8 cellular contexts compared by ENCODE assay signal in genomic region chr5:122078116-122078865, GRCh38. TPM values are rescaled to one million over a fixed set of nuclear protein-coding genes. Genes with fewer than 3 reads are reported as not detected.
A peak's percentile ranks its signal among the peaks of the same experiment; 100 is the strongest.
DNase-seq lines count a peak whose midpoint lies in the region; ATAC-seq and TF ChIP-seq lines count a peak whose summit lies in the region.

LOX (minus strand) TSS chr5:122078259; CDS start chr5:122077985, 274 bp downstream.

- H3K9me3 Mint-ChIP-seq in CD8-positive, alpha-beta memory T cell = no peaks in the 10 kb centered on the region

- ATAC-seq in T-helper 17 cell (no peak), esophagus mucosa (peak; percentile 64), aorta (ENCODE audit: low FRiP score) (peak; percentile 91), HG02798 (IDR thresholded peaks at IDR 0.05; ENCODE audit: poor library complexity, unreplicated experiment) (no peak), HG02840 (IDR thresholded peaks at IDR 0.05; ENCODE audit: low FRiP score, unreplicated experiment) (no peak)

- H3K27me3 Mint-ChIP-seq in CD8-positive, alpha-beta memory T cell = peaks cover 30 to 73% of the 10 kb centered on the region in 2 donors
- peaks cover 61% of the 10 kb centered on the region for H3K27me3 Mint-ChIP-seq in T-helper 17 cell

- WGBS in aorta, 2 donors = 0 to 1% methylated on average over 32 to 33 of the region's 33 CpGs

- H3K9ac ChIP-seq in muscle layer of colon (ENCODE audit: low read length) = peak within 1 kb of the TSS; percentile 23

- DNase-seq in CD8-positive, alpha-beta memory T cell = no peak
- DNase-seq in HFF-Myc (ENCODE audit: extremely low read depth, low read depth) (peak; percentile 89), T-helper 17 cell (no peak), aorta (peak; percentile 89)

- peak within 1 kb of the TSS in 6 of 7 donors; percentile 48 to 63 (median 56) for H3K4me3 Mint-ChIP-seq in CD8-positive, alpha-beta memory T cell
- H3K4me3 Mint-ChIP-seq in T-helper 17 cell = peak within 1 kb of the TSS; percentile 87

- peaks cover 4% of the 10 kb centered on the region for H3K4me1 ChIP-seq in CD8-positive, alpha-beta memory T cell (ENCODE audit: insufficient read depth, low read length)
- H3K4me1 ChIP-seq in muscle layer of colon (ENCODE audit: insufficient read depth, low read length) = peaks cover 4% of the 10 kb centered on the region
- H3K4me1 ChIP-seq in aorta (ENCODE audit: control insufficient read depth in 1 of 2, insufficient read depth in 2 of 2, low read length in 2 of 2) = peaks cover 1 to 3% of the 10 kb centered on the region in 2 donors

- no peaks in the 10 kb centered on the region for H3K36me3 ChIP-seq in CD8-positive, alpha-beta memory T cell (ENCODE audit: insufficient read depth, low read length)
- no peaks in the 10 kb centered on the region for H3K36me3 ChIP-seq in muscle layer of colon (ENCODE audit: insufficient read depth, low read length)
- no peaks in the 10 kb centered on the region for H3K36me3 ChIP-seq in aorta (ENCODE audit: control insufficient read depth in 1 of 2, insufficient read depth in 2 of 2, low read length in 1 of 2)

- intact Hi-C loops in aorta (cut with DNase I) = loop anchor here (5.0 kb wide), 3 partner anchors 74 to 116 kb away; partner anchors contain the start of gene SRFBP1 (in 1 of the 2)

- peak within 1 kb of the TSS in 1 of 8 donors; percentile 53 for H3K27ac Mint-ChIP-seq in CD8-positive, alpha-beta memory T cell
- H3K27ac Mint-ChIP-seq in T-helper 17 cell = peak within 1 kb of the TSS; percentile 71

- H3K4me3 ChIP-seq in CD8-positive, alpha-beta memory T cell (ENCODE audit: low read length) = no peak within 1 kb of the TSS
- H3K4me3 ChIP-seq in HFF-Myc (replicated peaks; ENCODE audit: low read depth, low read length) (peak within 1 kb of the TSS; percentile 79), muscle layer of colon (ENCODE audit: low read depth in 1 of 2, low read length in 2 of 2) (peak within 1 kb of the TSS; percentile 73 to 83), aorta (ENCODE audit: low read length in 2 of 2) (peak within 1 kb of the TSS; percentile 78 to 84)

- peaks cover 4% of the 10 kb centered on the region for H3K27me3 ChIP-seq in CD8-positive, alpha-beta memory T cell (ENCODE audit: insufficient read depth, low read length, poor library complexity, severe bottlenecking)
- H3K27me3 ChIP-seq in muscle layer of colon (ENCODE audit: control insufficient read depth in 1 of 2, insufficient read depth in 2 of 2, low read length in 2 of 2) (no peaks in the 10 kb centered on the region), aorta (ENCODE audit: control insufficient read depth in 1 of 2, insufficient read depth in 2 of 2, low read length in 1 of 2) (no peaks in the 10 kb centered on the region)

- TF ChIP-seq CTCF in HFF-Myc (IDR thresholded peaks at IDR 0.05; ENCODE audit: low read depth, low read length, missing control alignments) = no peak

- no peak within 1 kb of the TSS for H3K27ac ChIP-seq in CD8-positive, alpha-beta memory T cell (ENCODE audit: low read depth, low read length)
- H3K27ac ChIP-seq in muscle layer of colon (ENCODE audit: low read depth, low read length) (peak within 1 kb of the TSS; percentile 66), aorta (ENCODE audit: low read depth in 1 of 2, low read length in 2 of 2) (peak within 1 kb of the TSS; percentile 72 to 96)

- no peaks in the 10 kb centered on the region for H3K9me3 ChIP-seq in CD8-positive, alpha-beta memory T cell (ENCODE audit: low read length)
- no peaks in the 10 kb centered on the region for H3K9me3 ChIP-seq in T-helper 17 cell (ENCODE audit: control insufficient read depth, low read length, poor library complexity, severe bottlenecking)
- H3K9me3 ChIP-seq in muscle layer of colon (ENCODE audit: low read length) = no peaks in the 10 kb centered on the region
- H3K9me3 ChIP-seq in aorta (ENCODE audit: control insufficient read depth, low read length) = no peaks in the 10 kb centered on the region

- no peaks in the 10 kb centered on the region for H3K36me3 Mint-ChIP-seq in CD8-positive, alpha-beta memory T cell
- peaks cover 4% of the 10 kb centered on the region for H3K36me3 Mint-ChIP-seq in T-helper 17 cell (ENCODE audit: low read depth)

- POLR2A ChIA-PET in CD8-positive, alpha-beta memory T cell (lab: Charles Lee) = no interaction called here

- peaks cover 16 to 20% (median 18%) of the 10 kb centered on the region in 3 donors for H3K4me1 Mint-ChIP-seq in CD8-positive, alpha-beta memory T cell
- peaks cover 12% of the 10 kb centered on the region for H3K4me1 Mint-ChIP-seq in T-helper 17 cell

- CTCF ChIA-PET in CD8-positive, alpha-beta memory T cell (lab: Charles Lee) = no interaction called here

RNA-seq across cellular contexts. Expression of gene LOX, which starts in this region (rescaled TPM):
- total RNA-seq in CD8-positive, alpha-beta memory T cell = not detected
- not detected for polyA plus RNA-seq in CD8-positive, alpha-beta memory T cell
- total RNA-seq in T-helper 17 cell (under 1 TPM in 1 of 2 donors, not detected in 1; 0.65 TPM), esophagus mucosa (6.6 TPM), aorta (100 to 1,000 TPM in 1 of 2 donors, 10 to 100 TPM in 1; 40.9 to 125 TPM)
- polyA plus RNA-seq in aorta = 1 to 10 TPM; 6.6 to 8.6 TPM

Comparison
In these comparisons a context has a peak if more than half of its experiments do, and no peak if none do; other contexts are left out.
1. DNase-seq: peak in HFF-Myc (single experiment) and aorta (2 of 2); none in CD8-positive, alpha-beta memory T cell (0 of 5) and T-helper 17 cell (0 of 3).
2. ATAC-seq: peak in esophagus mucosa (single experiment) and aorta (single experiment); none in T-helper 17 cell (single experiment), HG02798 (single experiment) and HG02840 (single experiment).